In genomic region chr4:98827661-98828060, GRCh38 we compare ENCODE assay signal across 1 cellular context.
TF ChIP-seq lines count a peak whose summit lies in the region.

No MANE protein-coding gene starts in this region.

TF ChIP-seq in GM23338, 12 proteins besides CTCF, POLR2A, EP300 and RAD21 (continued from another document):
- TF ChIP-seq REST (IDR thresholded peaks at IDR 0.05; ENCODE audit: unreplicated experiment): no peak
- TF ChIP-seq EZH2 (IDR thresholded peaks at IDR 0.05; ENCODE audit: low read depth, unreplicated experiment): no peak
- TF ChIP-seq ZNF114 (CRISPR knock-in tag; IDR thresholded peaks at IDR 0.05): no peak
- no peak for TF ChIP-seq ZNF331 (CRISPR knock-in tag; IDR thresholded peaks at IDR 0.05; ENCODE audit: low read depth)
- no peak for TF ChIP-seq ETS1 (IDR thresholded peaks at IDR 0.05)
- no peak for TF ChIP-seq EZH2phosphoT487 (IDR thresholded peaks at IDR 0.05; ENCODE audit: unreplicated experiment)
- TF ChIP-seq NANOG (IDR thresholded peaks at IDR 0.05; ENCODE audit: borderline replicate concordance): no peak
- TF ChIP-seq JUNB (IDR thresholded peaks at IDR 0.05; ENCODE audit: unreplicated experiment): no peak
